Comparison of ENCODE assay signal across 21 cellular contexts in genomic region chrX:126509917-126510316, GRCh38. TPM values are rescaled to one million over a fixed set of nuclear protein-coding genes. Genes with fewer than 3 reads are reported as not detected.
A peak's percentile ranks its signal among the peaks of the same experiment; 100 is the strongest.
DNase-seq lines count a peak whose midpoint lies in the region; ATAC-seq and TF ChIP-seq lines count a peak whose summit lies in the region.
"Had no signal": no experiment of that assay in that cellular context is flagged by ENCODE, and none has a peak within 500 bp of the region (broad histone marks: within the 10 kb centered on the region; RNA-seq: fewer than 3 reads in every experiment).

No MANE protein-coding gene starts in this region.

- intact Hi-C loops in MCF 10A (cut with micrococcal nuclease), result no loop called here
- intact Hi-C loops in breast epithelium (cut with DNase I; ENCODE audit: low total_unique reads), result no loop called here
- intact Hi-C loops in A673 (cut with micrococcal nuclease; ENCODE audit: unreplicated experiment), result no loop called here

- no peak for TF ChIP-seq CTCF in MCF 10A (IDR thresholded peaks at IDR 0.05; ENCODE audit: unreplicated experiment)
- TF ChIP-seq CTCF in breast epithelium (IDR thresholded peaks at IDR 0.05), result no peak
- TF ChIP-seq CTCF in WTC11 (IDR thresholded peaks at IDR 0.05), result no peak
- no peak for TF ChIP-seq CTCF in A673 (conservative IDR thresholded peaks at IDR 0.05; ENCODE audit: low read depth, low read length)

- H3K36me3 Mint-ChIP-seq in MCF 10A (ENCODE audit: insufficient read depth, unreplicated experiment) (no peaks in the 10 kb centered on the region), WTC11 (peaks cover 5% of the 10 kb centered on the region)
- H3K36me3 Mint-ChIP-seq: CD14-positive monocyte; CD4-positive, alpha-beta memory T cell had no signal

- ATAC-seq in WTC11, result peak; percentile 72
- ATAC-seq: A549, GM12878, HCT116, K562 had no signal

- H3K4me3 ChIP-seq in breast epithelium (no peak overlapping the region), mesendoderm (ENCODE audit: low read length) (no peak overlapping the region), A673 (ENCODE audit: low read depth, low read length, poor library complexity, severe bottlenecking) (no peak overlapping the region)
- H3K4me3 ChIP-seq: A549, BLaER1, GM12878, K562 had no signal

- POLR2A ChIA-PET in MCF 10A (lab: Yijun Ruan, JAX) (no interaction called here), WTC11 (lab: Charles Lee) (no interaction called here), A673 (lab: Charles Lee; ENCODE audit: low non-redundant PET) (no interaction called here)

- H2BK120ac ChIP-seq in mesendoderm (ENCODE audit: low read depth, low read length), result no peak overlapping the region

- no peaks in the 10 kb centered on the region for H3K4me1 ChIP-seq in breast epithelium
- H3K4me1 ChIP-seq in mesendoderm (ENCODE audit: control insufficient read depth, low read depth, low read length), result no peaks in the 10 kb centered on the region
- no peaks in the 10 kb centered on the region for H3K4me1 ChIP-seq in A673 (ENCODE audit: insufficient read depth, low read length, poor library complexity, severe bottlenecking)
- H3K4me1 ChIP-seq: A549, BLaER1 had no signal

- H3K4me1 Mint-ChIP-seq in MCF 10A (ENCODE audit: insufficient read depth, unreplicated experiment), result no peaks in the 10 kb centered on the region
- H3K4me1 Mint-ChIP-seq in WTC11, result no peaks in the 10 kb centered on the region
- H3K4me1 Mint-ChIP-seq: CD14-positive monocyte; CD4-positive, alpha-beta memory T cell had no signal

- H3K18ac ChIP-seq in mesendoderm (ENCODE audit: low read length), result no peak overlapping the region

- no peak overlapping the region for H3K4me3 Mint-ChIP-seq in MCF 10A (ENCODE audit: unreplicated experiment)
- H3K4me3 Mint-ChIP-seq in WTC11, result no peak overlapping the region
- H3K4me3 Mint-ChIP-seq: CD14-positive monocyte; CD4-positive, alpha-beta memory T cell; HFFc6 had no signal

- peak; percentile 4 for DNase-seq in MCF 10A (ENCODE audit: unreplicated experiment)
- DNase-seq in breast epithelium (ENCODE audit: low spot score in 2 of 2), result no peak
- no peak for DNase-seq in WTC11 (ENCODE audit: low spot score)
- DNase-seq in mesendoderm, result peak; percentile 36
- DNase-seq in NCI-H1092 treated with DMSO at 0.1 percent for 48 hours (lab: John Stamatoyannopoulos, UW), result no peak
- DNase-seq in A673 (ENCODE audit: low spot score), result no peak
- no peak for DNase-seq in NCI-H1694 (lab: John Stamatoyannopoulos, UW)
- DNase-seq: Calu3; CD4-positive, alpha-beta memory T cell; DMS79 treated with DMSO at 0.1 percent for 48 hours; HFFc6; IMR-90 had no signal

- CTCF ChIA-PET in MCF 10A (lab: Yijun Ruan, JAX) (interaction anchor here (1.2 kb wide), 1 partner anchor 18 kb away, joined by 5 read pairs; no protein-coding TSS in a partner anchor), WTC11 (lab: Charles Lee) (no interaction called here), A673 (lab: Charles Lee) (no interaction called here)

- H3K79me2 ChIP-seq in mesendoderm (ENCODE audit: control insufficient read depth, insufficient read depth, low read length), result no peaks in the 10 kb centered on the region

- H3K4ac ChIP-seq in mesendoderm (ENCODE audit: low read depth, low read length), result no peak overlapping the region

- H3K9me3 Mint-ChIP-seq in MCF 10A (ENCODE audit: unreplicated experiment) (peaks cover 14% of the 10 kb centered on the region), WTC11 (peaks cover 9% of the 10 kb centered on the region)

- H3K27me3 ChIP-seq in breast epithelium, result no peaks in the 10 kb centered on the region
- H3K27me3 ChIP-seq in mesendoderm (ENCODE audit: insufficient read depth, low read length, poor library complexity), result no peaks in the 10 kb centered on the region
- no peaks in the 10 kb centered on the region for H3K27me3 ChIP-seq in A673 (replicated peaks; ENCODE audit: insufficient read depth, low read depth, low read length, poor library complexity)

- H3K27ac Mint-ChIP-seq in MCF 10A (ENCODE audit: low read depth, unreplicated experiment), result no peak overlapping the region
- H3K27ac Mint-ChIP-seq in WTC11, result no peak overlapping the region
- H3K27ac Mint-ChIP-seq: CD14-positive monocyte; CD4-positive, alpha-beta memory T cell; HFFc6 had no signal

- TF ChIP-seq POLR2A in breast epithelium (IDR thresholded peaks at IDR 0.05), result no peak

- H3K9me3 ChIP-seq in breast epithelium (no peaks in the 10 kb centered on the region), A673 (ENCODE audit: low read depth, low read length, poor library complexity, severe bottlenecking) (no peaks in the 10 kb centered on the region)
- H3K9me3 ChIP-seq: A549, BLaER1 had no signal

- no peak overlapping the region for H4K5ac ChIP-seq in mesendoderm (ENCODE audit: low read length)

- H3K27me3 Mint-ChIP-seq in MCF 10A (ENCODE audit: insufficient read depth, unreplicated experiment), result no peaks in the 10 kb centered on the region
- H3K27me3 Mint-ChIP-seq in WTC11 (ENCODE audit: low read depth), result no peaks in the 10 kb centered on the region
- H3K27me3 Mint-ChIP-seq: CD4-positive, alpha-beta memory T cell had no signal

- H2BK5ac ChIP-seq in mesendoderm (ENCODE audit: low read length), result no peak overlapping the region

- WGBS in mesendoderm (ENCODE audit: extremely low coverage, insufficient coverage, low lambda C conversion rate), result no CpG with 5 or more reads among the region's 3 CpGs

- H3K4me2 ChIP-seq in mesendoderm (ENCODE audit: low read length), result no peak overlapping the region
- H3K4me2 ChIP-seq: A549, BLaER1 had no signal

- BruUV-seq in MCF 10A (replicated peaks; lab: Mats Ljungman, UMichigan), result no TSS peak
- no TSS peak for BruUV-seq in A673 (replicated peaks; lab: Mats Ljungman, UMichigan)

- no peak overlapping the region for H3K23ac ChIP-seq in mesendoderm (ENCODE audit: low read length)

- no peak overlapping the region for H2AK5ac ChIP-seq in mesendoderm (ENCODE audit: low read length)

- H3K36me3 ChIP-seq in breast epithelium (no peaks in the 10 kb centered on the region), mesendoderm (ENCODE audit: control insufficient read depth, insufficient read depth, low read length) (no peaks in the 10 kb centered on the region), A673 (ENCODE audit: insufficient read depth, low read length, poor library complexity, severe bottlenecking) (no peaks in the 10 kb centered on the region)
- H3K36me3 ChIP-seq: BLaER1 had no signal

- H3K27ac ChIP-seq in breast epithelium (no peak overlapping the region), mesendoderm (ENCODE audit: low read depth, low read length) (no peak overlapping the region), A673 (ENCODE audit: low read depth, low read length, poor library complexity, severe bottlenecking) (no peak overlapping the region)
- H3K27ac ChIP-seq: 22Rv1, A549, BLaER1 had no signal

- H3K79me1 ChIP-seq in mesendoderm (ENCODE audit: low read length), result no peaks in the 10 kb centered on the region

- H3K9ac ChIP-seq in mesendoderm (ENCODE audit: low read length), result no peak overlapping the region
- H3K9ac ChIP-seq: BLaER1 had no signal

- H2BK15ac ChIP-seq in mesendoderm (replicated peaks; ENCODE audit: low read depth), result no peak overlapping the region

- H4K8ac ChIP-seq in mesendoderm (ENCODE audit: low read depth, low read length), result no peak overlapping the region

- H3K56ac ChIP-seq in mesendoderm (ENCODE audit: low read length), result no peak overlapping the region

TF ChIP-seq in WTC11, 78 proteins besides CTCF, POLR2A, EP300 and RAD21 (continues in another document):
- TF ChIP-seq ATF2 (CRISPR knock-in tag; IDR thresholded peaks at IDR 0.05; ENCODE audit: borderline replicate concordance, low read depth) (no peak), AFF4 (CRISPR knock-in tag; IDR thresholded peaks at IDR 0.05; ENCODE audit: borderline replicate concordance) (no peak), FOXP1 (CRISPR knock-in tag; IDR thresholded peaks at IDR 0.05; ENCODE audit: borderline replicate concordance) (no peak)

RNA-seq across cellular contexts. Expression of gene DCAF12L1, which starts 42.7 kb away (rescaled TPM):
- total RNA-seq in MCF 10A (2022), result not detected in 2 replicates
- total RNA-seq in breast epithelium, result not detected
- total RNA-seq in WTC11 (2021), result 1.2 to 1.9 TPM (median 1.6 TPM) in 3 replicates
- 1.6 TPM for polyA plus RNA-seq in mesendoderm (2013, experiment 1 of 2)
- polyA plus RNA-seq in mesendoderm (2013, experiment 2 of 2), result 1.8 TPM
- not detected in 2 replicates for total RNA-seq in A673 (2021)
- total RNA-seq: Calu3; CD4-positive, alpha-beta memory T cell; G401; GM12878; HFFc6; IMR-90; K562 had no signal
- polyA plus RNA-seq: A549; AG04450; CD14-positive monocyte; CD4-positive, alpha-beta memory T cell; GM12878; IMR-90; K562 had no signal

Comparison
In these comparisons a context has a peak if more than half of its experiments do, and no peak if none do; other contexts are left out.
1. DNase-seq: peak in MCF 10A (single experiment) and mesendoderm (single experiment); none in breast epithelium (0 of 2), WTC11 (single experiment), NCI-H1092 treated with DMSO at 0.1 percent for 48 hours (single experiment), A673 (single experiment) and NCI-H1694 (single experiment).